Comparison of ENCODE assay signal across 2 cellular contexts in genomic region chr12:76546889-76547288, GRCh38.
TF ChIP-seq lines count a peak whose summit lies in the region.

No MANE protein-coding gene starts in this region.

TF ChIP-seq in HEK293T, 16 proteins besides CTCF, POLR2A, EP300 and RAD21:
- TF ChIP-seq PKNOX1 (IDR thresholded peaks at IDR 0.05) (peak; percentile 26; the same call in 1 of the 2 replicates), ARNT (IDR thresholded peaks at IDR 0.05) (no peak)

TF ChIP-seq in K562, 482 proteins besides CTCF, POLR2A, EP300 and RAD21:
- TF ChIP-seq ATF6 (CRISPR knock-in tag; IDR thresholded peaks at IDR 0.05) = no peak
- no peak for TF ChIP-seq BDP1 (IDR thresholded peaks at IDR 0.05; ENCODE audit: insufficient read depth, insufficient read length)
- no peak for TF ChIP-seq ZNF695 (CRISPR knock-in tag; IDR thresholded peaks at IDR 0.05)
- no peak for TF ChIP-seq ZNF324 (CRISPR knock-in tag; IDR thresholded peaks at IDR 0.05)
- peak; percentile 43; the same call in 1 of the 2 replicates for TF ChIP-seq ZNF316 (IDR thresholded peaks at IDR 0.05)
- no peak for TF ChIP-seq TFE3 (CRISPR knock-in tag; IDR thresholded peaks at IDR 0.05)
- no peak for TF ChIP-seq ZNF407 (IDR thresholded peaks at IDR 0.05; ENCODE audit: low read depth)
